10 cellular contexts compared by ENCODE assay signal in genomic region chr3:147943265-147943945, GRCh38.
DNase-seq lines count a peak whose midpoint lies in the region; ATAC-seq, FAIRE-seq and TF ChIP-seq lines count a peak whose summit lies in the region.
"Had no signal": no experiment of that assay in that cellular context is flagged by ENCODE, and none has a peak within 500 bp of the region (broad histone marks: within the 10 kb centered on the region; RNA-seq: fewer than 3 reads in every experiment).

No MANE protein-coding gene starts in this region.

- ATAC-seq in HG03097 (IDR thresholded peaks at IDR 0.05; ENCODE audit: low FRiP score, unreplicated experiment) = no peak

- in situ Hi-C loops in astrocyte of the spinal cord (cut with HindIII; ENCODE audit: low sequenced_read_pairs) = no loop called here

- no peak for FAIRE-seq in urothelium cell line (lab: Jason Lieb, UNC)

- DNase-seq in HS-27A (ENCODE audit: low read depth) (peak; percentile 75), astrocyte of the spinal cord (ENCODE audit: low read depth, low spot score) (peak; percentile 94), kidney glomerular epithelial cell (lab: John Stamatoyannopoulos, UW) (peak; percentile 84), urothelium cell line (ENCODE audit: low spot score) (peak; percentile 40), NCI-H345 (lab: John Stamatoyannopoulos, UW) (no peak)
- DNase-seq in activated naive CD4-positive, alpha-beta T cell (lab: John Stamatoyannopoulos, UW) = no peak
- DNase-seq: activated CD4-positive, alpha-beta T cell treated with anti-CD3 and anti-CD28 coated beads for 1 hour; NCI-H1092; occipital lobe had no signal

- TF ChIP-seq CTCF in astrocyte of the spinal cord (IDR thresholded peaks at IDR 0.05; ENCODE audit: low read depth, low read length) = no peak

- H3K4me3 ChIP-seq in astrocyte of the spinal cord (ENCODE audit: low read depth, low read length) = no peak overlapping the region

Comparison
In these comparisons a context has a peak if more than half of its experiments do, and no peak if none do; other contexts are left out.
1. DNase-seq: peak in HS-27A (single experiment), astrocyte of the spinal cord (single experiment), kidney glomerular epithelial cell (single experiment) and urothelium cell line (single experiment); none in activated naive CD4-positive, alpha-beta T cell (0 of 4) and NCI-H345 (single experiment).